Comparison of ENCODE assay signal across 2 cellular contexts in the genomic region with DNA sequence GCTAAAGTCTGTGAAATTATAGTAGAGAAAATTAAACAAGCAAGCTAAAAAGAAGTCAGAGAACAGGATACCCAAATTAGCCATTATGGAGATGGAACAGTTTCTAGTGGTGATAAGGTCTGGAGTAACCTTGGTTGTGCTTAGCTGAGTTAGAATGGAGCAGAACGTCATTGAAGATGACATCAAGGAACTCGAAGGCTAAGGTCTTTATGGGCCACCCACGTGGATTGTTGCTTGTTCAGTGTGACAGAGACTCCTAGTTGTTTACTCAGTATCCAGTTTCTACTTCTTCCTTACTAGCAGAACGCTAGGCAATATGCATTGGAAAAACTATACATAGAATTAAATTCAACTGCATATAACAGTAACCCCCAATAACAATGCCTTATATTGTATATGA.
TF ChIP-seq lines count a peak whose summit lies in the region.

No MANE protein-coding gene starts in this region.

TF ChIP-seq in HEK293, 187 proteins besides CTCF, POLR2A, EP300 and RAD21 (continued from another document and continues in another):
- no peak for TF ChIP-seq ZNF48 (tag by site-specific recombination; IDR thresholded peaks at IDR 0.05)
- peak; percentile 48; the same call in 1 of the 2 replicates for TF ChIP-seq SP7 (tag by site-specific recombination; IDR thresholded peaks at IDR 0.05)
- no peak for TF ChIP-seq PRDM1 (tag by site-specific recombination; IDR thresholded peaks at IDR 0.05)
- TF ChIP-seq, protein P1, sequence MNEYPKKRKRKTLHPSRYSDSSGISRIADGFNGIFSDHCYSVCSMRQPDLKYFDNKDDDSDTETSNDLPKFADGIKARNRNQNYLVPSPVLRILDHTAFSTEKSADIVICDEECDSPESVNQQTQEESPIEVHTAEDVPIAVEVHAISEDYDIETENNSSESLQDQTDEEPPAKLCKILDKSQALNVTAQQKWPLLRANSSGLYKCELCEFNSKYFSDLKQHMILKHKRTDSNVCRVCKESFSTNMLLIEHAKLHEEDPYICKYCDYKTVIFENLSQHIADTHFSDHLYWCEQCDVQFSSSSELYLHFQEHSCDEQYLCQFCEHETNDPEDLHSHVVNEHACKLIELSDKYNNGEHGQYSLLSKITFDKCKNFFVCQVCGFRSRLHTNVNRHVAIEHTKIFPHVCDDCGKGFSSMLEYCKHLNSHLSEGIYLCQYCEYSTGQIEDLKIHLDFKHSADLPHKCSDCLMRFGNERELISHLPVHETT (tag by site-specific recombination; IDR thresholded peaks at IDR 0.05): 0 out of 2 replicates have a peak, but pooled peaks have one; percentile 45
- TF ChIP-seq BCL11B (tag by site-specific recombination; IDR thresholded peaks at IDR 0.05; ENCODE audit: low read depth): no peak
- TF ChIP-seq ZNF184 (tag by site-specific recombination; IDR thresholded peaks at IDR 0.05): peak; percentile 61; the same call in 1 of the 2 replicates
- peak; percentile 81 for TF ChIP-seq GLIS1 (tag by site-specific recombination; IDR thresholded peaks at IDR 0.05)
- TF ChIP-seq, protein P2, sequence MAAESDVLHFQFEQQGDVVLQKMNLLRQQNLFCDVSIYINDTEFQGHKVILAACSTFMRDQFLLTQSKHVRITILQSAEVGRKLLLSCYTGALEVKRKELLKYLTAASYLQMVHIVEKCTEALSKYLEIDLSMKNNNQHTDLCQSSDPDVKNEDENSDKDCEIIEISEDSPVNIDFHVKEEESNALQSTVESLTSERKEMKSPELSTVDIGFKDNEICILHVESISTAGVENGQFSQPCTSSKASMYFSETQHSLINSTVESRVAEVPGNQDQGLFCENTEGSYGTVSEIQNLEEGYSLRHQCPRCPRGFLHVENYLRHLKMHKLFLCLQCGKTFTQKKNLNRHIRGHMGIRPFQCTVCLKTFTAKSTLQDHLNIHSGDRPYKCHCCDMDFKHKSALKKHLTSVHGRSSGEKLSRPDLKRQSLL (tag by site-specific recombination; IDR thresholded peaks at IDR 0.05): peak; percentile 34; the same call in 1 of the 2 replicates
- TF ChIP-seq ZNF600 (tag by site-specific recombination; IDR thresholded peaks at IDR 0.05): peak; percentile 97
- TF ChIP-seq ZNF132 (tag by site-specific recombination; IDR thresholded peaks at IDR 0.05; ENCODE audit: borderline replicate concordance): no peak
- TF ChIP-seq, protein P3, sequence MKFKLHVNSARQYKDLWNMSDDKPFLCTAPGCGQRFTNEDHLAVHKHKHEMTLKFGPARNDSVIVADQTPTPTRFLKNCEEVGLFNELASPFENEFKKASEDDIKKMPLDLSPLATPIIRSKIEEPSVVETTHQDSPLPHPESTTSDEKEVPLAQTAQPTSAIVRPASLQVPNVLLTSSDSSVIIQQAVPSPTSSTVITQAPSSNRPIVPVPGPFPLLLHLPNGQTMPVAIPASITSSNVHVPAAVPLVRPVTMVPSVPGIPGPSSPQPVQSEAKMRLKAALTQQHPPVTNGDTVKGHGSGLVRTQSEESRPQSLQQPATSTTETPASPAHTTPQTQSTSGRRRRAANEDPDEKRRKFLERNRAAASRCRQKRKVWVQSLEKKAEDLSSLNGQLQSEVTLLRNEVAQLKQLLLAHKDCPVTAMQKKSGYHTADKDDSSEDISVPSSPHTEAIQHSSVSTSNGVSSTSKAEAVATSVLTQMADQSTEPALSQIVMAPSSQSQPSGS (tag by site-specific recombination; IDR thresholded peaks at IDR 0.05; ENCODE audit: low read depth): peak; percentile 73
- TF ChIP-seq KLF8 (tag by site-specific recombination; IDR thresholded peaks at IDR 0.05): 0 out of 2 replicates have a peak, but pooled peaks have one; percentile 25
- peak; percentile 31; the same call in 1 of the 2 replicates for TF ChIP-seq ZNF394 (tag by site-specific recombination; IDR thresholded peaks at IDR 0.05; ENCODE audit: borderline replicate concordance)
- no peak for TF ChIP-seq ZNF248 (tag by site-specific recombination; IDR thresholded peaks at IDR 0.05)
- peak; percentile 40 for TF ChIP-seq ZBTB17 (tag by site-specific recombination; IDR thresholded peaks at IDR 0.05)
- TF ChIP-seq, protein P4, sequence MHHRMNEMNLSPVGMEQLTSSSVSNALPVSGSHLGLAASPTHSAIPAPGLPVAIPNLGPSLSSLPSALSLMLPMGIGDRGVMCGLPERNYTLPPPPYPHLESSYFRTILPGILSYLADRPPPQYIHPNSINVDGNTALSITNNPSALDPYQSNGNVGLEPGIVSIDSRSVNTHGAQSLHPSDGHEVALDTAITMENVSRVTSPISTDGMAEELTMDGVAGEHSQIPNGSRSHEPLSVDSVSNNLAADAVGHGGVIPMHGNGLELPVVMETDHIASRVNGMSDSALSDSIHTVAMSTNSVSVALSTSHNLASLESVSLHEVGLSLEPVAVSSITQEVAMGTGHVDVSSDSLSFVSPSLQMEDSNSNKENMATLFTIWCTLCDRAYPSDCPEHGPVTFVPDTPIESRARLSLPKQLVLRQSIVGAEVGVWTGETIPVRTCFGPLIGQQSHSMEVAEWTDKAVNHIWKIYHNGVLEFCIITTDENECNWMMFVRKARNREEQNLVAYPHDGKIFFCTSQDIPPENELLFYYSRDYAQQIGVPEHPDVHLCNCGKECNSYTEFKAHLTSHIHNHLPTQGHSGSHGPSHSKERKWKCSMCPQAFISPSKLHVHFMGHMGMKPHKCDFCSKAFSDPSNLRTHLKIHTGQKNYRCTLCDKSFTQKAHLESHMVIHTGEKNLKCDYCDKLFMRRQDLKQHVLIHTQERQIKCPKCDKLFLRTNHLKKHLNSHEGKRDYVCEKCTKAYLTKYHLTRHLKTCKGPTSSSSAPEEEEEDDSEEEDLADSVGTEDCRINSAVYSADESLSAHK (tag by site-specific recombination; IDR thresholded peaks at IDR 0.05): peak; percentile 89
- TF ChIP-seq ZNF23 (tag by site-specific recombination; IDR thresholded peaks at IDR 0.05; ENCODE audit: borderline replicate concordance): no peak
- TF ChIP-seq, protein P5, sequence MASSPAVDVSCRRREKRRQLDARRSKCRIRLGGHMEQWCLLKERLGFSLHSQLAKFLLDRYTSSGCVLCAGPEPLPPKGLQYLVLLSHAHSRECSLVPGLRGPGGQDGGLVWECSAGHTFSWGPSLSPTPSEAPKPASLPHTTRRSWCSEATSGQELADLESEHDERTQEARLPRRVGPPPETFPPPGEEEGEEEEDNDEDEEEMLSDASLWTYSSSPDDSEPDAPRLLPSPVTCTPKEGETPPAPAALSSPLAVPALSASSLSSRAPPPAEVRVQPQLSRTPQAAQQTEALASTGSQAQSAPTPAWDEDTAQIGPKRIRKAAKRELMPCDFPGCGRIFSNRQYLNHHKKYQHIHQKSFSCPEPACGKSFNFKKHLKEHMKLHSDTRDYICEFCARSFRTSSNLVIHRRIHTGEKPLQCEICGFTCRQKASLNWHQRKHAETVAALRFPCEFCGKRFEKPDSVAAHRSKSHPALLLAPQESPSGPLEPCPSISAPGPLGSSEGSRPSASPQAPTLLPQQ (tag by site-specific recombination; IDR thresholded peaks at IDR 0.05): peak; percentile 46

TF ChIP-seq in H1, 55 proteins besides CTCF, POLR2A, EP300 and RAD21 (continued from another document):
- no peak for TF ChIP-seq MAFK (IDR thresholded peaks at IDR 0.05; ENCODE audit: low read depth, low read length)
- no peak for TF ChIP-seq SIRT6 (IDR thresholded peaks at IDR 0.05; ENCODE audit: low read length)
- TF ChIP-seq EZH2 (IDR thresholded peaks at IDR 0.05; ENCODE audit: low read depth, low read length, severe bottlenecking): no peak
- TF ChIP-seq ZNF274 (IDR thresholded peaks at IDR 0.05; ENCODE audit: borderline replicate concordance, extremely low read depth, low read length): no peak
- no peak for TF ChIP-seq KDM4A (IDR thresholded peaks at IDR 0.05; ENCODE audit: low read depth, low read length, severe bottlenecking)
- no peak for TF ChIP-seq GTF2F1 (IDR thresholded peaks at IDR 0.05; ENCODE audit: borderline replicate concordance, low read depth, low read length)
- TF ChIP-seq, protein P6, sequence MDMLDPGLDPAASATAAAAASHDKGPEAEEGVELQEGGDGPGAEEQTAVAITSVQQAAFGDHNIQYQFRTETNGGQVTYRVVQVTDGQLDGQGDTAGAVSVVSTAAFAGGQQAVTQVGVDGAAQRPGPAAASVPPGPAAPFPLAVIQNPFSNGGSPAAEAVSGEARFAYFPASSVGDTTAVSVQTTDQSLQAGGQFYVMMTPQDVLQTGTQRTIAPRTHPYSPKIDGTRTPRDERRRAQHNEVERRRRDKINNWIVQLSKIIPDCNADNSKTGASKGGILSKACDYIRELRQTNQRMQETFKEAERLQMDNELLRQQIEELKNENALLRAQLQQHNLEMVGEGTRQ (IDR thresholded peaks at IDR 0.05; ENCODE audit: low read length): no peak
- TF ChIP-seq, protein P7, sequence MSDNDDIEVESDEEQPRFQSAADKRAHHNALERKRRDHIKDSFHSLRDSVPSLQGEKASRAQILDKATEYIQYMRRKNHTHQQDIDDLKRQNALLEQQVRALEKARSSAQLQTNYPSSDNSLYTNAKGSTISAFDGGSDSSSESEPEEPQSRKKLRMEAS (IDR thresholded peaks at IDR 0.05): no peak
- no peak for TF ChIP-seq RXRA (IDR thresholded peaks at IDR 0.05; ENCODE audit: insufficient read depth, low read depth, low read length)
- no peak for TF ChIP-seq CEBPB (IDR thresholded peaks at IDR 0.05; ENCODE audit: low read depth, low read length)
- no peak for TF ChIP-seq YY1 (IDR thresholded peaks at IDR 0.05; ENCODE audit: low read depth, low read length)
- no peak for TF ChIP-seq PHF8 (conservative IDR thresholded peaks at IDR 0.05; ENCODE audit: low read depth, low read length)
- TF ChIP-seq TBP (IDR thresholded peaks at IDR 0.05; ENCODE audit: low read depth, low read length): no peak
